Comparison of ENCODE assay signal across 10 cellular contexts in genomic region chr6:111301914-111302313, GRCh38.
A peak's percentile ranks its signal among the peaks of the same experiment; 100 is the strongest.
DNase-seq lines count a peak whose midpoint lies in the region; ATAC-seq, FAIRE-seq and TF ChIP-seq lines count a peak whose summit lies in the region.
"Had no signal": no experiment of that assay in that cellular context is flagged by ENCODE, and none has a peak within 500 bp of the region (broad histone marks: within the 10 kb centered on the region; RNA-seq: fewer than 3 reads in every experiment).

No MANE protein-coding gene starts in this region.

- in situ Hi-C loops in HepG2 (cut with HindIII; ENCODE audit: extremely low pct_ligation_motif_present, low pct_unique_long_range_greater_than_20kb): no loop called here

- no peaks in the 10 kb centered on the region for H3K9me2 ChIP-seq in OCI-LY7 (ENCODE audit: insufficient read depth, low read length)

- H3K9ac ChIP-seq in HepG2 (ENCODE audit: insufficient read depth, low read depth, low read length) (no peak overlapping the region), stomach smooth muscle (ENCODE audit: low read length in 2 of 2) (no peak overlapping the region)

- intact Hi-C loops in right lobe of liver (cut with DNase I) (no loop called here), HepG2 (cut with micrococcal nuclease; ENCODE audit: unreplicated experiment) (no loop called here), OCI-LY7 (cut with micrococcal nuclease; ENCODE audit: unreplicated experiment) (loop anchor here (1.0 kb wide), 1 partner anchor 18 kb away; no protein-coding TSS in a partner anchor)

- no peak for FAIRE-seq in HepG2 (lab: Jason Lieb, UNC)

- ATAC-seq in right lobe of liver (peak in 3 of 4 donors; percentile 23 to 61 (median 58)), HepG2 (no peak), HG02870 (IDR thresholded peaks at IDR 0.05; ENCODE audit: unreplicated experiment) (peak; percentile 60)

- H3K9me3 ChIP-seq in right lobe of liver: no peaks in the 10 kb centered on the region
- H3K9me3 ChIP-seq in HepG2 (ENCODE audit: low read length): no peaks in the 10 kb centered on the region
- H3K9me3 ChIP-seq in OCI-LY7 (ENCODE audit: low read length): peaks cover 8% of the 10 kb centered on the region; the same call in 1 of the 2 replicates
- no peaks in the 10 kb centered on the region for H3K9me3 ChIP-seq in stomach smooth muscle (ENCODE audit: control insufficient read depth in 2 of 2, low read length in 2 of 2)
- H3K9me3 ChIP-seq: HAP-1 had no signal

- TF ChIP-seq RAD21 in HepG2 (CRISPR knock-in tag; IDR thresholded peaks at IDR 0.05): no peak

- TF ChIP-seq CTCF in right lobe of liver (IDR thresholded peaks at IDR 0.05) (no peak), HepG2 (CRISPR knock-in tag; IDR thresholded peaks at IDR 0.05) (no peak), OCI-LY7 (conservative IDR thresholded peaks at IDR 0.05; ENCODE audit: low read length) (no peak)

- H3K79me2 ChIP-seq in HepG2 (ENCODE audit: insufficient read depth, low read length) (no peaks in the 10 kb centered on the region), OCI-LY7 (ENCODE audit: insufficient read depth, low read depth, low read length) (no peaks in the 10 kb centered on the region)

- no peak for TF ChIP-seq EP300 in HepG2 (IDR thresholded peaks at IDR 0.05; ENCODE audit: low read depth in 2 of 2, low read length in 2 of 2)
- no peak for TF ChIP-seq EP300 in HepG2 (CRISPR knock-in tag; IDR thresholded peaks at IDR 0.05; ENCODE audit: borderline replicate concordance)

- BruUV-seq in HepG2 (replicated peaks; lab: Mats Ljungman, UMichigan) (no TSS peak), OCI-LY7 (replicated peaks; lab: Mats Ljungman, UMichigan) (no TSS peak)

- DNase-seq in right lobe of liver (no peak), HepG2 (ENCODE audit: low spot score) (no peak), OCI-LY7 (ENCODE audit: low spot score) (peak; percentile 61), NCI-H1105 (lab: John Stamatoyannopoulos, UW) (no peak), NCI-H345 treated with DMSO at 0.1 percent for 48 hours (lab: John Stamatoyannopoulos, UW; ENCODE audit: unreplicated experiment) (no peak), RPMI8226 (no peak)
- DNase-seq: NCI-H345 had no signal

- no peak for TF ChIP-seq POLR2A in right lobe of liver (IDR thresholded peaks at IDR 0.05)
- TF ChIP-seq POLR2A in HepG2 (IDR thresholded peaks at IDR 0.05; ENCODE audit: insufficient read depth in 1 of 2, low read depth in 2 of 2, low read length in 2 of 2): no peak

- H2AFZ ChIP-seq in HepG2 (ENCODE audit: low read length) (no peak overlapping the region), OCI-LY7 (ENCODE audit: low read length) (no peak overlapping the region)

- H3K27me3 ChIP-seq in right lobe of liver (no peaks in the 10 kb centered on the region), HepG2 (ENCODE audit: control insufficient read depth in 1 of 2, insufficient read depth in 2 of 2, low read length in 2 of 2) (no peaks in the 10 kb centered on the region), stomach smooth muscle (ENCODE audit: control insufficient read depth in 1 of 2, insufficient read depth in 2 of 2, low read length in 2 of 2) (no peaks in the 10 kb centered on the region)

- POLR2A ChIA-PET in HepG2 (lab: Yijun Ruan, JAX) (no interaction called here), OCI-LY7 (lab: Charles Lee) (interaction anchor here (0.7 kb wide), 1 partner anchor 486 kb away, joined by 3 read pairs; no protein-coding TSS in a partner anchor)

- H4K20me1 ChIP-seq in HepG2 (ENCODE audit: insufficient read depth, low read length) (no peaks in the 10 kb centered on the region), OCI-LY7 (ENCODE audit: insufficient read depth, low read length) (no peaks in the 10 kb centered on the region)

- 48% methylated on average over 2 of the region's 2 CpGs for WGBS in right lobe of liver (ENCODE audit: insufficient coverage, low coverage, low lambda C conversion rate, missing lambda C conversion rate)
- WGBS in HepG2 (ENCODE audit: low lambda C conversion rate): 68% methylated on average over 2 of the region's 2 CpGs

- H3K27ac ChIP-seq in right lobe of liver (no peak overlapping the region), HepG2 (ENCODE audit: extremely low read length, insufficient read depth, low read length) (no peak overlapping the region), OCI-LY7 (ENCODE audit: low read depth, low read length, poor library complexity, severe bottlenecking) (peak overlapping the region; percentile 68), stomach smooth muscle (ENCODE audit: low read length) (peak overlapping the region; percentile 3)

- no peak overlapping the region for H3K4me2 ChIP-seq in HepG2 (ENCODE audit: low read depth, low read length)
- peak overlapping the region; percentile 77 for H3K4me2 ChIP-seq in OCI-LY7 (ENCODE audit: low read length)

- H3K36me3 ChIP-seq in right lobe of liver (peaks cover 0 to 2% (median 0%) of the 10 kb centered on the region in 4 donors), HepG2 (replicated peaks in 1 of 2; ENCODE audit: control insufficient read depth in 1 of 2, insufficient read depth in 2 of 2, low read length in 2 of 2) (peaks cover 9 to 11% of the 10 kb centered on the region in 2 experiments), OCI-LY7 (ENCODE audit: insufficient read depth, low read length) (peaks cover 64% of the 10 kb centered on the region), stomach smooth muscle (ENCODE audit: control insufficient read depth in 2 of 2, insufficient read depth in 2 of 2, low read length in 2 of 2) (peaks cover 5 to 12% of the 10 kb centered on the region in 2 donors)

- peaks cover 0 to 8% (median 0%) of the 10 kb centered on the region in 4 donors for H3K4me1 ChIP-seq in right lobe of liver
- no peaks in the 10 kb centered on the region for H3K4me1 ChIP-seq in HepG2 (ENCODE audit: insufficient read depth, low read length)
- peaks cover 20% of the 10 kb centered on the region for H3K4me1 ChIP-seq in OCI-LY7 (ENCODE audit: insufficient read depth, low read length, poor library complexity, severe bottlenecking)
- H3K4me1 ChIP-seq in stomach smooth muscle (ENCODE audit: control insufficient read depth, insufficient read depth, low read length): peaks cover 4% of the 10 kb centered on the region

- CTCF ChIA-PET in HepG2 (lab: Yijun Ruan, JAX; ENCODE audit: low intra/inter-chr PET ratio, low total read pairs): no interaction called here
- CTCF ChIA-PET in OCI-LY7 (lab: Charles Lee; ENCODE audit: unreplicated experiment): no interaction called here

- no peak overlapping the region for H3K4me3 ChIP-seq in right lobe of liver
- no peak overlapping the region for H3K4me3 ChIP-seq in HepG2 (replicated peaks in 1 of 3; ENCODE audit: insufficient read depth in 1 of 3, low read depth in 2 of 3, low read length in 3 of 3)
- H3K4me3 ChIP-seq in OCI-LY7 (ENCODE audit: low read depth, low read length, poor library complexity, severe bottlenecking): peak overlapping the region; percentile 40
- peak overlapping the region in 1 of 2 donors; percentile 3 for H3K4me3 ChIP-seq in stomach smooth muscle (ENCODE audit: low read length in 2 of 2)
- H3K4me3 ChIP-seq: HAP-1 had no signal

TF ChIP-seq in HepG2, 621 proteins besides CTCF, POLR2A, EP300 and RAD21 (continues in another document):
- no peak for TF ChIP-seq RFX1 (IDR thresholded peaks at IDR 0.05)
- no peak for TF ChIP-seq SRSF4 (IDR thresholded peaks at IDR 0.05; ENCODE audit: low read depth, low read length, poor library complexity, severe bottlenecking)
- TF ChIP-seq CEBPG (CRISPR knock-in tag; IDR thresholded peaks at IDR 0.05): no peak
- TF ChIP-seq SP140L (CRISPR knock-in tag; IDR thresholded peaks at IDR 0.05; ENCODE audit: borderline replicate concordance): no peak
- no peak for TF ChIP-seq ZBED4 (CRISPR knock-in tag; IDR thresholded peaks at IDR 0.05; ENCODE audit: borderline replicate concordance)

Comparison
In these comparisons a context has a peak if more than half of its experiments do, and no peak if none do; other contexts are left out.
1. H3K27ac ChIP-seq: peak in OCI-LY7 (single experiment) and stomach smooth muscle (single experiment); none in right lobe of liver (0 of 3) and HepG2 (single experiment).